ENCODE assay signal across 1 cellular context in genomic region chr22:28678778-28679610, GRCh38.
TF ChIP-seq lines count a peak whose summit lies in the region.

No MANE protein-coding gene starts in this region.

TF ChIP-seq in HEK293, 187 proteins besides CTCF, POLR2A, EP300 and RAD21 (continued from another document):
- TF ChIP-seq ZSCAN4 (tag by site-specific recombination; IDR thresholded peaks at IDR 0.05) (peak; percentile 71), KLF8 (tag by site-specific recombination; IDR thresholded peaks at IDR 0.05) (peak; percentile 72; the same call in 1 of the 2 replicates), ZBTB17 (tag by site-specific recombination; IDR thresholded peaks at IDR 0.05) (peak; percentile 62; the same call in 1 of the 2 replicates), SP3 (tag by site-specific recombination; IDR thresholded peaks at IDR 0.05) (peak; percentile 41; the same call in 1 of the 2 replicates), ZBTB26 (tag by site-specific recombination; optimal IDR thresholded peaks at IDR 0.05) (peak; percentile 40), KLF17 (tag by site-specific recombination; IDR thresholded peaks at IDR 0.05) (0 out of 2 replicates have a peak, but pooled peaks have one; percentile 15), ZBTB11 (tag by site-specific recombination; conservative IDR thresholded peaks at IDR 0.05; ENCODE audit: low read depth) (0 out of 2 replicates have a peak, but pooled peaks have one; percentile 25), EGR2 (tag by site-specific recombination; IDR thresholded peaks at IDR 0.05; ENCODE audit: low read depth) (peak; percentile 71; the same call in 1 of the 2 replicates), SP2 (tag by site-specific recombination; IDR thresholded peaks at IDR 0.05) (peak; percentile 30; the same call in 1 of the 2 replicates), ZNF335 (tag by site-specific recombination; conservative IDR thresholded peaks at IDR 0.05) (peak; percentile 25), KLF7 (tag by site-specific recombination; IDR thresholded peaks at IDR 0.05; ENCODE audit: borderline replicate concordance) (peak; percentile 17; the same call in 1 of the 2 replicates)
